9 cellular contexts compared by ENCODE assay signal in the genomic region with DNA sequence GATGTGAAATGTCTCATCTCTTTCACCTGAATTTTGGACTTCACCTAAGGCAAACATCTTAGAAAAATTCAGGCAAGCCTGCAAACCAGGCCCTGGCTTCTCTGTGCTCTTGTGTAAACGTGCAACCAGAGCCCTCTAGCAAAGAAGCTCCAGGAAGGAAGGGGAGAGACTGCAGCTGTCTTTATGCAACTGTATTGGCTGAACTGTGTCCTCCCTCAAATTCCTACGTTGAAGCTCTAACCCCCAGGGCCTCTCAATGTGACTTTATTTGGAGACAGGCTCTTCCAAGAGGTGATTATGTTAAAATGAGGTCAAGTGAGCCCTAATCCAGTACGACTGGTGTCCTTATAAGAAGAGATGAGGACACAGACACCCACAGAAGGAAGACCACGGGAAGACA.
DNase-seq lines count a peak whose midpoint lies in the region; ATAC-seq and TF ChIP-seq lines count a peak whose summit lies in the region.
"Had no signal": no experiment of that assay in that cellular context is flagged by ENCODE, and none has a peak within 500 bp of the region (broad histone marks: within the 10 kb centered on the region; RNA-seq: fewer than 3 reads in every experiment).

No MANE protein-coding gene starts in this region.

- no peak overlapping the region for H3K4me3 ChIP-seq in CD4-positive, CD25-positive, alpha-beta regulatory T cell (ENCODE audit: low read depth, low read length)
- no peak overlapping the region for H3K4me3 ChIP-seq in OCI-LY7 (ENCODE audit: low read depth, low read length, poor library complexity, severe bottlenecking)
- no peak overlapping the region for H3K4me3 ChIP-seq in fibroblast of villous mesenchyme (ENCODE audit: low read depth, low read length)

- peaks cover 35% of the 10 kb centered on the region for H4K20me1 ChIP-seq in OCI-LY7 (ENCODE audit: insufficient read depth, low read length)

- H3K27me3 ChIP-seq in CD4-positive, CD25-positive, alpha-beta regulatory T cell (ENCODE audit: control insufficient read depth, insufficient read depth, low read length), result no peaks in the 10 kb centered on the region

- H3K4me2 ChIP-seq in OCI-LY7 (ENCODE audit: low read length), result no peak overlapping the region

- TF ChIP-seq CTCF in OCI-LY7 (conservative IDR thresholded peaks at IDR 0.05; ENCODE audit: low read length) (no peak), fibroblast of villous mesenchyme (IDR thresholded peaks at IDR 0.05; ENCODE audit: insufficient read depth, low read depth, low read length) (no peak), progenitor cell of endocrine pancreas (IDR thresholded peaks at IDR 0.05; ENCODE audit: unreplicated experiment) (no peak)

- H3K4me1 Mint-ChIP-seq in CD4-positive, CD25-positive, alpha-beta regulatory T cell, result peaks cover 22 to 87% (median 55%) of the 10 kb centered on the region in 4 donors
- peaks cover 47% of the 10 kb centered on the region for H3K4me1 Mint-ChIP-seq in progenitor cell of endocrine pancreas (ENCODE audit: low read depth)

- BruUV-seq in OCI-LY7 (replicated peaks; lab: Mats Ljungman, UMichigan), result no TSS peak

- H3K4me1 ChIP-seq in CD4-positive, CD25-positive, alpha-beta regulatory T cell (ENCODE audit: control insufficient read depth, insufficient read depth, low read length, poor library complexity, severe bottlenecking), result peaks cover 50% of the 10 kb centered on the region
- peaks cover 12% of the 10 kb centered on the region for H3K4me1 ChIP-seq in OCI-LY7 (ENCODE audit: insufficient read depth, low read length, poor library complexity, severe bottlenecking)

- peaks cover 33% of the 10 kb centered on the region for H3K36me3 ChIP-seq in CD4-positive, CD25-positive, alpha-beta regulatory T cell (ENCODE audit: control insufficient read depth, insufficient read depth, low read length)
- H3K36me3 ChIP-seq in OCI-LY7 (ENCODE audit: insufficient read depth, low read length), result peaks cover 95% of the 10 kb centered on the region

- no peaks in the 10 kb centered on the region for H3K9me3 ChIP-seq in CD4-positive, CD25-positive, alpha-beta regulatory T cell (ENCODE audit: control insufficient read depth in 2 of 2, low read length in 2 of 2)
- no peaks in the 10 kb centered on the region for H3K9me3 ChIP-seq in OCI-LY7 (ENCODE audit: low read length)

- H3K36me3 Mint-ChIP-seq in CD4-positive, CD25-positive, alpha-beta regulatory T cell, result peaks cover 24% of the 10 kb centered on the region
- peaks cover 10% of the 10 kb centered on the region for H3K36me3 Mint-ChIP-seq in progenitor cell of endocrine pancreas (ENCODE audit: insufficient read depth)

- ATAC-seq in CD4-positive, CD25-positive, alpha-beta regulatory T cell (ENCODE audit: low read depth in 2 of 2), result no peak
- ATAC-seq in GM18502 (IDR thresholded peaks at IDR 0.05; ENCODE audit: poor library complexity, unreplicated experiment) (no peak), HG03135 (IDR thresholded peaks at IDR 0.05; ENCODE audit: unreplicated experiment) (no peak)

- H3K27ac Mint-ChIP-seq in CD4-positive, CD25-positive, alpha-beta regulatory T cell, result peak overlapping the region; percentile 20 to 63 (median 44)
- peak overlapping the region; percentile 81 for H3K27ac Mint-ChIP-seq in progenitor cell of endocrine pancreas

- peak overlapping the region in 2 of 4 donors; percentile 28 to 62 for H3K4me3 Mint-ChIP-seq in CD4-positive, CD25-positive, alpha-beta regulatory T cell
- no peak overlapping the region for H3K4me3 Mint-ChIP-seq in progenitor cell of endocrine pancreas (ENCODE audit: low read depth)

- H3K27ac ChIP-seq in CD4-positive, CD25-positive, alpha-beta regulatory T cell (ENCODE audit: insufficient read depth, low read length, poor library complexity, severe bottlenecking), result no peak overlapping the region
- H3K27ac ChIP-seq in OCI-LY7 (ENCODE audit: low read depth, low read length, poor library complexity, severe bottlenecking), result peak overlapping the region; percentile 9
- H3K27ac ChIP-seq: RWPE1 had no signal

- H3K9me2 ChIP-seq in OCI-LY7 (ENCODE audit: insufficient read depth, low read length), result no peaks in the 10 kb centered on the region

- POLR2A ChIA-PET in OCI-LY7 (lab: Charles Lee), result interaction anchor here (0.5 kb wide), 1 partner anchor 1369 kb away, joined by 8 read pairs; no protein-coding TSS in a partner anchor

- H2AFZ ChIP-seq in OCI-LY7 (ENCODE audit: low read length), result no peak overlapping the region

- DNase-seq in CD4-positive, CD25-positive, alpha-beta regulatory T cell, result no peak
- DNase-seq in OCI-LY7 (ENCODE audit: low spot score) (no peak), fibroblast of villous mesenchyme (ENCODE audit: low read depth) (peak; percentile 86), progenitor cell of endocrine pancreas (ENCODE audit: low spot score, unreplicated experiment) (no peak), COLO668 (lab: John Stamatoyannopoulos, UW; ENCODE audit: unreplicated experiment) (no peak)
- DNase-seq in activated CD8-positive, alpha-beta memory T cell treated with anti-CD3 and anti-CD28 coated beads, Interleukin-2, amount 50 U/mL, for 4 hours, result no peak

- CTCF ChIA-PET in OCI-LY7 (lab: Charles Lee; ENCODE audit: unreplicated experiment), result no interaction called here

- peaks cover 99% of the 10 kb centered on the region for H3K79me2 ChIP-seq in OCI-LY7 (ENCODE audit: insufficient read depth, low read depth, low read length)

- H3K9me3 Mint-ChIP-seq in CD4-positive, CD25-positive, alpha-beta regulatory T cell, result peaks cover 0 to 2% (median 0%) of the 10 kb centered on the region in 7 donors
- no peaks in the 10 kb centered on the region for H3K9me3 Mint-ChIP-seq in progenitor cell of endocrine pancreas (ENCODE audit: low read depth)

- intact Hi-C loops in OCI-LY7 (cut with micrococcal nuclease; ENCODE audit: unreplicated experiment), result no loop called here

- H3K27me3 Mint-ChIP-seq in CD4-positive, CD25-positive, alpha-beta regulatory T cell, result no peaks in the 10 kb centered on the region
- no peaks in the 10 kb centered on the region for H3K27me3 Mint-ChIP-seq in progenitor cell of endocrine pancreas
